ENCODE assay signal across 9 cellular contexts in genomic region chr13:46181799-46182490, GRCh38. TPM values are rescaled to one million over a fixed set of nuclear protein-coding genes. Genes with fewer than 3 reads are reported as not detected.
A peak's percentile ranks its signal among the peaks of the same experiment; 100 is the strongest.
DNase-seq lines count a peak whose midpoint lies in the region; ATAC-seq, FAIRE-seq and TF ChIP-seq lines count a peak whose summit lies in the region.
"Had no signal": no experiment of that assay in that cellular context is flagged by ENCODE, and none has a peak within 500 bp of the region (broad histone marks: within the 10 kb centered on the region; RNA-seq: fewer than 3 reads in every experiment).

TSS of gene LCP1 (minus strand) at chr13:46182177. CDS start at chr13:46159662, 22,515 bp downstream.

- H3K4me1 ChIP-seq in Loucy (ENCODE audit: insufficient read depth, low read length, poor library complexity, severe bottlenecking) (peaks cover 51% of the 10 kb centered on the region), spleen (peaks cover 7 to 59% (median 45%) of the 10 kb centered on the region in 6 donors)

- FAIRE-seq in HTR-8/SVneo (lab: Jason Lieb, UNC) (no peak), H54 (lab: Jason Lieb, UNC) (no peak)

- H4K20me1 ChIP-seq in Loucy (ENCODE audit: insufficient read depth, low read length, poor library complexity, severe bottlenecking): peaks cover 42% of the 10 kb centered on the region

- H3K36me3 ChIP-seq in Loucy (ENCODE audit: insufficient read depth, low read length): no peaks in the 10 kb centered on the region
- peaks cover 0 to 6% (median 0%) of the 10 kb centered on the region in 6 donors for H3K36me3 ChIP-seq in spleen

- intact Hi-C loops in spleen (cut with DNase I; ENCODE audit: low total_unique reads): no loop called here

- H3K79me2 ChIP-seq in Loucy (ENCODE audit: insufficient read depth, low read length): peaks cover 67% of the 10 kb centered on the region

- no peak for TF ChIP-seq CTCF in Loucy (conservative IDR thresholded peaks at IDR 0.05; ENCODE audit: low read length)
- peak in 1 of 11 experiments; percentile 21 for TF ChIP-seq CTCF in spleen (IDR thresholded peaks at IDR 0.05 in 8 of 11, conservative IDR thresholded peaks at IDR 0.05 in 3 of 11)

- H3K9me3 ChIP-seq in Loucy (ENCODE audit: insufficient read depth, low read depth, low read length) (no peaks in the 10 kb centered on the region), spleen (no peaks in the 10 kb centered on the region)

- TF ChIP-seq POLR2A in erythroblast (IDR thresholded peaks at IDR 0.05; ENCODE audit: low read length): peak; percentile 88
- TF ChIP-seq POLR2A in spleen (IDR thresholded peaks at IDR 0.05): peak; percentile 91 to 98 (median 92)
- no peak for TF ChIP-seq POLR2A in H54 (IDR thresholded peaks at IDR 0.05; ENCODE audit: low read depth, low read length)

- no peaks in the 10 kb centered on the region for H3K9me2 ChIP-seq in Loucy (replicated peaks; ENCODE audit: low read depth, low read length)

- peak within 1 kb of the TSS; percentile 93 for H3K9ac ChIP-seq in Loucy (ENCODE audit: low read depth, low read length, poor library complexity, severe bottlenecking)

- peak within 1 kb of the TSS; percentile 44; the same call in 1 of the 2 replicates for H2AFZ ChIP-seq in Loucy (ENCODE audit: low read length)

- peaks cover 13% of the 10 kb centered on the region; the same call in 1 of the 2 replicates for H3F3A ChIP-seq in Loucy (ENCODE audit: low read depth)

- ATAC-seq in GM21576 (IDR thresholded peaks at IDR 0.05; ENCODE audit: unreplicated experiment): peak; percentile 61

- H3K4me2 ChIP-seq in Loucy (ENCODE audit: low read depth, low read length, poor library complexity, severe bottlenecking): peak within 1 kb of the TSS; percentile 98

- 13 to 39% (median 30%) methylated on average over 8 of the region's 8 CpGs for WGBS in spleen, 5 donors

- DNase-seq in ELR (ENCODE audit: low read depth) (peak; percentile 8), erythroblast (lab: John Stamatoyannopoulos, UW) (peak; percentile 74 to 83), spleen (peak; percentile 87), HTR-8/SVneo (ENCODE audit: insufficient read length, low spot score) (no peak), H54 (ENCODE audit: insufficient read length, low spot score) (no peak)
- peak; percentile 79 to 81 for DNase-seq in activated CD4-positive, alpha-beta T cell treated with anti-CD3 and anti-CD28 coated beads for 4 hours

- peak within 1 kb of the TSS; percentile 74 to 94 (median 90) for H3K27ac ChIP-seq in spleen

- H3K27me3 ChIP-seq in Loucy (ENCODE audit: insufficient read depth, low read length, poor library complexity, severe bottlenecking): no peaks in the 10 kb centered on the region
- H3K27me3 ChIP-seq in spleen (replicated peaks in 1 of 7): no peaks in the 10 kb centered on the region

- H3K4me3 ChIP-seq in Loucy (ENCODE audit: low read length, poor library complexity, severe bottlenecking) (peak within 1 kb of the TSS; percentile 86), spleen (peak within 1 kb of the TSS; percentile 49 to 76 (median 54))

RNA-seq across cellular contexts. Expression of gene LCP1, which starts in this region (rescaled TPM):
- 100 to 1,000 TPM; 488 to 968 (median 620) TPM for total RNA-seq in spleen
- polyA plus RNA-seq in spleen: 100 to 1,000 TPM; 155 to 226 (median 206) TPM
- total RNA-seq: myocyte had no signal

Comparison
In these comparisons a context has a peak if more than half of its experiments do, and no peak if none do; other contexts are left out.
1. DNase-seq: peak in ELR (single experiment), activated CD4-positive, alpha-beta T cell treated with anti-CD3 and anti-CD28 coated beads for 4 hours (2 of 2), erythroblast (2 of 2) and spleen (single experiment); none in HTR-8/SVneo (single experiment) and H54 (single experiment).